Comparison of ENCODE assay signal across 22 cellular contexts in genomic region chr4:139436122-139436521, GRCh38.
"Had no signal": no experiment of that assay in that cellular context is flagged by ENCODE, and none has a peak within 500 bp of the region (broad histone marks: within the 10 kb centered on the region; RNA-seq: fewer than 3 reads in every experiment).

No MANE protein-coding gene starts in this region.

- H3K4me1 ChIP-seq: breast epithelium had no signal

- ATAC-seq: activated CD8-positive, alpha-beta T cell treated with anti-CD3 and anti-CD28 coated beads for 36 hours had no signal

- H3K27me3 ChIP-seq: breast epithelium had no signal

- H3K4me3 Mint-ChIP-seq: activated CD8-positive, alpha-beta T cell treated with anti-CD3 and anti-CD28 coated beads for 36 hours; activated naive CD4-positive, alpha-beta T cell treated with anti-CD3 and anti-CD28 coated beads, Interleukin-2, amount 50 U/mL, for 24 hours; T-helper 1 cell treated with Interleukin-12 subunit alpha and Interleukin-12 subunit beta and Interleukin-4 antibody, amounts not matched to agents 30 μg/mL and 1 μg/mL, for 36 hours had no signal

- H3K4me2 ChIP-seq: PC-9 had no signal

- H3K36me3 ChIP-seq: breast epithelium had no signal

- H3K4me1 Mint-ChIP-seq: activated naive CD4-positive, alpha-beta T cell treated with anti-CD3 and anti-CD28 coated beads, Interleukin-2, amount 50 U/mL, for 24 hours had no signal

- H3K27ac Mint-ChIP-seq: activated CD8-positive, alpha-beta T cell treated with anti-CD3 and anti-CD28 coated beads for 36 hours; activated naive CD4-positive, alpha-beta T cell treated with anti-CD3 and anti-CD28 coated beads, Interleukin-2, amount 50 U/mL, for 24 hours; T-helper 1 cell treated with Interleukin-12 subunit alpha and Interleukin-12 subunit beta and Interleukin-4 antibody, amounts not matched to agents 30 μg/mL and 1 μg/mL, for 36 hours had no signal

- H2AFZ ChIP-seq: PC-9 had no signal

- H3K27me3 Mint-ChIP-seq: activated CD8-positive, alpha-beta T cell treated with anti-CD3 and anti-CD28 coated beads for 36 hours; activated naive CD4-positive, alpha-beta T cell treated with anti-CD3 and anti-CD28 coated beads, Interleukin-2, amount 50 U/mL, for 24 hours had no signal

- H3K27ac ChIP-seq: breast epithelium, PC-9, VCaP had no signal

- DNase-seq: activated CD4-positive, alpha-beta T cell treated with anti-CD3 and anti-CD28 coated beads for 4 hours; activated CD8-positive, alpha-beta T cell treated with anti-CD3 and anti-CD28 coated beads for 36 hours; activated effector memory CD4-positive, alpha-beta T cell treated with Interleukin-2 at 50 U/mL for 16 hours; activated naive CD4-positive, alpha-beta T cell; aorta; caudate nucleus; IMR-90; KG1; MV-4-11; NCI-H1092 treated with DMSO at 0.1 percent for 48 hours; NCI-H1436; NCI-H187; NCI-H2081 treated with DMSO at 0.1 percent for 48 hours; NCI-H446; NCI-H524; PC-9; SHP77 treated with DMSO at 0.1 percent for 48 hours; T1000 had no signal

- H3K4me3 ChIP-seq: breast epithelium, PC-9 had no signal
